In genomic region chr3:98730338-98730737, GRCh38 we compare ENCODE assay signal across 10 cellular contexts.
DNase-seq lines count a peak whose midpoint lies in the region; ATAC-seq lines count a peak whose summit lies in the region.
"Had no signal": no experiment of that assay in that cellular context is flagged by ENCODE, and none has a peak within 500 bp of the region (broad histone marks: within the 10 kb centered on the region; RNA-seq: fewer than 3 reads in every experiment).

No MANE protein-coding gene starts in this region.

- H3K4me1 ChIP-seq in ACC112 (ENCODE audit: control insufficient read depth, insufficient read depth, low read length, unreplicated experiment): peaks cover 25% of the 10 kb centered on the region

- H3K9me3 Mint-ChIP-seq in central memory CD8-positive, alpha-beta T cell: no peaks in the 10 kb centered on the region
- H3K9me3 Mint-ChIP-seq in T-helper 2 cell treated with Interferon-gamma antibody and Interleukin-4, amounts not matched to agents 5 μg/mL and 100 μg/mL, for 36 hours: no peaks in the 10 kb centered on the region
- H3K9me3 Mint-ChIP-seq: HFFc6 had no signal

- H3K36me3 ChIP-seq in ACC112 (ENCODE audit: insufficient read depth, low read length): no peaks in the 10 kb centered on the region

- H3K27me3 Mint-ChIP-seq in central memory CD8-positive, alpha-beta T cell: peaks cover 77% of the 10 kb centered on the region
- H3K27me3 Mint-ChIP-seq in T-helper 2 cell treated with Interferon-gamma antibody and Interleukin-4, amounts not matched to agents 5 μg/mL and 100 μg/mL, for 36 hours (ENCODE audit: low read depth): peaks cover 57% of the 10 kb centered on the region

- no peak overlapping the region for H2AFZ ChIP-seq in ACC112 (ENCODE audit: low read length, unreplicated experiment)

- H3K27ac Mint-ChIP-seq in central memory CD8-positive, alpha-beta T cell (ENCODE audit: low read depth): no peak overlapping the region
- no peak overlapping the region for H3K27ac Mint-ChIP-seq in T-helper 2 cell treated with Interferon-gamma antibody and Interleukin-4, amounts not matched to agents 5 μg/mL and 100 μg/mL, for 36 hours
- H3K27ac Mint-ChIP-seq: B cell, HFFc6 had no signal

- H3K36me3 Mint-ChIP-seq in central memory CD8-positive, alpha-beta T cell (ENCODE audit: insufficient read depth): no peaks in the 10 kb centered on the region
- no peaks in the 10 kb centered on the region for H3K36me3 Mint-ChIP-seq in T-helper 2 cell treated with Interferon-gamma antibody and Interleukin-4, amounts not matched to agents 5 μg/mL and 100 μg/mL, for 36 hours (ENCODE audit: low read depth)

- DNase-seq in GM19238 (ENCODE audit: insufficient read length, low spot score) (peak; percentile 14), OCI-M2 (lab: John Stamatoyannopoulos, UW; ENCODE audit: unreplicated experiment) (no peak), NCI-H1930 (lab: John Stamatoyannopoulos, UW) (no peak)
- no peak for DNase-seq in central memory CD8-positive, alpha-beta T cell (ENCODE audit: low spot score in 2 of 2)
- DNase-seq in activated effector memory CD4-positive, alpha-beta T cell treated with anti-CD3 and anti-CD28 coated beads, Interleukin-2, amount 50 U/mL, for 16 hours: no peak
- DNase-seq in T-helper 2 cell treated with Interferon-gamma antibody and Interleukin-4, amounts not matched to agents 5 μg/mL and 100 μg/mL, for 36 hours (ENCODE audit: low spot score): no peak
- DNase-seq: HFFc6 had no signal

- no peaks in the 10 kb centered on the region for H3K27me3 ChIP-seq in ACC112 (ENCODE audit: insufficient read depth, low read length)

- H3K27ac ChIP-seq in ACC112 (ENCODE audit: low read depth, low read length): peak overlapping the region; percentile 5; the same call in 1 of the 2 replicates

- H3K4me3 ChIP-seq in ACC112 (ENCODE audit: low read depth, low read length): no peak overlapping the region

- H3K4me1 Mint-ChIP-seq in central memory CD8-positive, alpha-beta T cell: peaks cover 6% of the 10 kb centered on the region
- peaks cover 15% of the 10 kb centered on the region for H3K4me1 Mint-ChIP-seq in T-helper 2 cell treated with Interferon-gamma antibody and Interleukin-4, amounts not matched to agents 5 μg/mL and 100 μg/mL, for 36 hours (ENCODE audit: low read depth)

- peaks cover 25% of the 10 kb centered on the region for H3K79me2 ChIP-seq in ACC112 (ENCODE audit: control insufficient read depth, insufficient read depth, low read length, unreplicated experiment)

- peak; percentile 41 for ATAC-seq in HG03558 (IDR thresholded peaks at IDR 0.05; ENCODE audit: extremely low read depth, unreplicated experiment)
- peak; percentile 18 for ATAC-seq in central memory CD8-positive, alpha-beta T cell (replicated peaks; ENCODE audit: extremely low read depth, poor library complexity, severe bottlenecking)

- H3K4me3 Mint-ChIP-seq in central memory CD8-positive, alpha-beta T cell: no peak overlapping the region
- no peak overlapping the region for H3K4me3 Mint-ChIP-seq in T-helper 2 cell treated with Interferon-gamma antibody and Interleukin-4, amounts not matched to agents 5 μg/mL and 100 μg/mL, for 36 hours
- H3K4me3 Mint-ChIP-seq: B cell, HFFc6 had no signal
